13 cellular contexts compared by ENCODE assay signal in genomic region chr2:46276652-46277051, GRCh38. TPM values are rescaled to one million over a fixed set of nuclear protein-coding genes. Genes with fewer than 3 reads are reported as not detected.
DNase-seq lines count a peak whose midpoint lies in the region; FAIRE-seq and TF ChIP-seq lines count a peak whose summit lies in the region.
"Had no signal": no experiment of that assay in that cellular context is flagged by ENCODE, and none has a peak within 500 bp of the region (broad histone marks: within the 10 kb centered on the region; RNA-seq: fewer than 3 reads in every experiment).

No MANE protein-coding gene starts in this region.

- H3K9ac ChIP-seq in keratinocyte (ENCODE audit: control insufficient read depth, extremely low read depth, insufficient read depth, low read length), result no peak overlapping the region

- H3K36me3 Mint-ChIP-seq in MCF 10A (ENCODE audit: insufficient read depth, unreplicated experiment), result peaks cover 4% of the 10 kb centered on the region

- CTCF ChIA-PET in MCF 10A (lab: Yijun Ruan, JAX), result interaction anchor here (0.7 to 1.0 kb wide), 4 partner anchors 105 to 264 kb away, joined by 3 read pairs; no protein-coding TSS in a partner anchor

- no peak overlapping the region for H2AFZ ChIP-seq in keratinocyte (ENCODE audit: control insufficient read depth, low read length)

- H4K20me1 ChIP-seq in keratinocyte (ENCODE audit: control insufficient read depth, extremely low read depth, insufficient read depth, low read length), result no peaks in the 10 kb centered on the region

- dilution Hi-C loops in keratinocyte (cut with MboI; ENCODE audit: extremely low pct_ligation_motif_present, low sequenced_read_pairs), result no loop called here

- H3K9me3 ChIP-seq in breast epithelium (no peaks in the 10 kb centered on the region), keratinocyte (ENCODE audit: control insufficient read depth, low read depth, low read length) (no peaks in the 10 kb centered on the region), vagina (no peaks in the 10 kb centered on the region)

- H3K27me3 Mint-ChIP-seq in MCF 10A (ENCODE audit: insufficient read depth, unreplicated experiment), result no peaks in the 10 kb centered on the region

- H3K36me3 ChIP-seq in breast epithelium, result no peaks in the 10 kb centered on the region
- H3K36me3 ChIP-seq in keratinocyte (ENCODE audit: control insufficient read depth in 2 of 2, extremely low read depth in 1 of 2, insufficient read depth in 2 of 2, low read length in 2 of 2), result no peaks in the 10 kb centered on the region
- H3K36me3 ChIP-seq in vagina, result no peaks in the 10 kb centered on the region

- intact Hi-C loops in MCF 10A (cut with micrococcal nuclease) (no loop called here), breast epithelium (cut with DNase I; ENCODE audit: low total_unique reads) (no loop called here), vagina (cut with DNase I) (no loop called here)

- no peaks in the 10 kb centered on the region for H3K79me2 ChIP-seq in keratinocyte (ENCODE audit: control insufficient read depth, insufficient read depth, low read length)

- POLR2A ChIA-PET in MCF 10A (lab: Yijun Ruan, JAX), result interaction anchor here (0.6 kb wide), 1 partner anchor 217 kb away, joined by 3 read pairs; no protein-coding TSS in a partner anchor

- TF ChIP-seq POLR2A in breast epithelium (IDR thresholded peaks at IDR 0.05), result no peak
- TF ChIP-seq POLR2A in vagina (IDR thresholded peaks at IDR 0.05), result no peak

- no TSS peak for BruUV-seq in MCF 10A (replicated peaks; lab: Mats Ljungman, UMichigan)

- H3K4me3 Mint-ChIP-seq in MCF 10A (ENCODE audit: unreplicated experiment), result no peak overlapping the region
- H3K4me3 Mint-ChIP-seq: activated T-helper 1 cell treated with anti-CD3 and anti-CD28 coated beads, Interleukin-12 subunit alpha, Interleukin-12 subunit beta, Interleukin-2, Interleukin-4 antibody, amounts not matched to agents 30 ng/mL and 10 ng/mL and 1 ng/mL, durations not matched to agents 14 hours and 24 hours and 36 hours; CD4-positive, alpha-beta memory T cell had no signal

- H3K27ac Mint-ChIP-seq in MCF 10A (ENCODE audit: low read depth, unreplicated experiment), result no peak overlapping the region
- H3K27ac Mint-ChIP-seq: activated T-helper 1 cell treated with anti-CD3 and anti-CD28 coated beads, Interleukin-12 subunit alpha, Interleukin-12 subunit beta, Interleukin-2, Interleukin-4 antibody, amounts not matched to agents 30 ng/mL and 10 ng/mL and 1 ng/mL, durations not matched to agents 14 hours and 24 hours and 36 hours; CD4-positive, alpha-beta memory T cell had no signal

- H3K9me3 Mint-ChIP-seq in MCF 10A (ENCODE audit: unreplicated experiment), result no peaks in the 10 kb centered on the region
- H3K9me3 Mint-ChIP-seq: activated T-helper 1 cell treated with anti-CD3 and anti-CD28 coated beads, Interleukin-12 subunit alpha, Interleukin-12 subunit beta, Interleukin-2, Interleukin-4 antibody, amounts not matched to agents 30 ng/mL and 10 ng/mL and 1 ng/mL, durations not matched to agents 14 hours and 24 hours and 36 hours; CD4-positive, alpha-beta memory T cell had no signal

- H3K4me3 ChIP-seq in breast epithelium (no peak overlapping the region), keratinocyte (ENCODE audit: control insufficient read depth in 2 of 3, extremely low read depth in 1 of 3, insufficient read depth in 2 of 3, low read depth in 1 of 3, low read length in 3 of 3) (no peak overlapping the region), vagina (no peak overlapping the region)

- H3K4me1 Mint-ChIP-seq in MCF 10A (ENCODE audit: insufficient read depth, unreplicated experiment), result peaks cover 8% of the 10 kb centered on the region
- H3K4me1 Mint-ChIP-seq: CD4-positive, alpha-beta memory T cell had no signal

- H3K4me1 ChIP-seq in breast epithelium, result no peaks in the 10 kb centered on the region
- peaks cover 9% of the 10 kb centered on the region for H3K4me1 ChIP-seq in keratinocyte (ENCODE audit: control insufficient read depth, extremely low read depth, insufficient read depth, low read length)
- peaks cover 9% of the 10 kb centered on the region for H3K4me1 ChIP-seq in vagina

- H3K27me3 ChIP-seq in breast epithelium (no peaks in the 10 kb centered on the region), keratinocyte (ENCODE audit: control insufficient read depth, extremely low read depth, insufficient read depth, low read length) (no peaks in the 10 kb centered on the region), vagina (no peaks in the 10 kb centered on the region)

- no peak for TF ChIP-seq CTCF in MCF 10A (IDR thresholded peaks at IDR 0.05; ENCODE audit: unreplicated experiment)
- no peak for TF ChIP-seq CTCF in breast epithelium (IDR thresholded peaks at IDR 0.05)
- peak; percentile 1 to 26 (median 20) for TF ChIP-seq CTCF in keratinocyte (optimal IDR thresholded peaks at IDR 0.05 in 1 of 3, IDR thresholded peaks at IDR 0.05 in 1 of 3, conservative IDR thresholded peaks at IDR 0.05 in 1 of 3; ENCODE audit: extremely low read depth in 1 of 3, insufficient read depth in 2 of 3, low read length in 3 of 3)
- TF ChIP-seq CTCF in vagina (IDR thresholded peaks at IDR 0.05), result no peak

- DNase-seq in MCF 10A (ENCODE audit: unreplicated experiment) (peak; percentile 7), breast epithelium (ENCODE audit: low spot score in 2 of 2) (no peak), amniotic epithelial cell (ENCODE audit: low read depth) (peak; percentile 78), keratinocyte (ENCODE audit: low read depth, low spot score) (no peak), vagina (ENCODE audit: extremely low spot score in 2 of 2) (no peak), NCI-H187 treated with DMSO at 0.1 percent for 48 hours (lab: John Stamatoyannopoulos, UW) (no peak), RCC 7860 (ENCODE audit: low spot score) (no peak), G401 (ENCODE audit: low spot score) (no peak)
- DNase-seq: effector memory CD4-positive, alpha-beta T cell; mesenchymal stem cell; stimulated activated CD4-positive, alpha-beta T cell treated with anti-CD3 and anti-CD28 coated beads, Interleukin-2, amount 100 ng/mL, for 48 hours had no signal

- in situ Hi-C loops in G401 (cut with HindIII; ENCODE audit: low sequenced_read_pairs), result no loop called here

- H3K27ac ChIP-seq in breast epithelium (no peak overlapping the region), keratinocyte (ENCODE audit: control insufficient read depth, insufficient read depth, low read length) (no peak overlapping the region), vagina (peak overlapping the region; percentile 51)

- no peak overlapping the region for H3K4me2 ChIP-seq in keratinocyte (ENCODE audit: control insufficient read depth, extremely low read depth, insufficient read depth, low read depth, low read length)

- FAIRE-seq in keratinocyte (lab: Jason Lieb, UNC), result no peak
- FAIRE-seq in RCC 7860 (lab: Jason Lieb, UNC), result no peak

- no peaks in the 10 kb centered on the region for H3K9me1 ChIP-seq in keratinocyte (ENCODE audit: control insufficient read depth, extremely low read depth, insufficient read depth, low read length)

RNA-seq across cellular contexts. Expression of gene EPAS1, which starts 20.6 kb away (rescaled TPM):
- total RNA-seq in MCF 10A (2022), result 146 and 200 TPM in 2 replicates
- 100 to 1,000 TPM in 2 of 3 donors, 10 to 100 TPM in 1; 92.5 to 274 (median 229) TPM for total RNA-seq in breast epithelium
- 91.0 to 153 TPM (median 96.7 TPM) in 3 replicates for polyA plus RNA-seq in keratinocyte
- 38.1 TPM for polyA plus RNA-seq in keratinocyte (2011; ENCODE audit: low read depth)
- polyA plus RNA-seq in keratinocyte (2011; cell fraction: cytosol; rRNA removed), result 102 and 135 TPM in 2 replicates
- 154 and 178 TPM in 2 replicates for polyA plus RNA-seq in keratinocyte (2011; cell fraction: nucleus; rRNA removed)
- polyA plus RNA-seq in keratinocyte (2012; ENCODE audit: low replicate concordance), result 76.1 and 76.9 TPM in 2 replicates
- polyA minus RNA-seq in keratinocyte, result 99.9 to 166 TPM (median 147 TPM) in 3 replicates
- 168 TPM for polyA minus RNA-seq in keratinocyte (2011; cell fraction: cytosol; rRNA and poly(A)+ RNA removed)
- polyA minus RNA-seq in keratinocyte (2011; cell fraction: nucleus; rRNA and poly(A)+ RNA removed), result 123 and 210 TPM in 2 replicates
- total RNA-seq in vagina, result 222 TPM
- 0.03 TPM in 1 of 2 replicates, not detected in the other for total RNA-seq in G401 (2014; rRNA removed; shearing (Covaris generic))

Comparison
In these comparisons a context has a peak if more than half of its experiments do, and no peak if none do; other contexts are left out.
1. DNase-seq: peak in MCF 10A (single experiment) and amniotic epithelial cell (single experiment); none in breast epithelium (0 of 2), keratinocyte (single experiment), vagina (0 of 2), NCI-H187 treated with DMSO at 0.1 percent for 48 hours (single experiment), RCC 7860 (single experiment) and G401 (single experiment).
2. CTCF ChIP-seq: peak in keratinocyte (3 of 3); none in MCF 10A (single experiment), breast epithelium (0 of 3) and vagina (0 of 3).
3. RNA of gene EPAS1, which starts 20.6 kb away (total RNA-seq): 92.5 to 274 TPM in breast epithelium, 222 TPM in vagina (single experiment) and 146 to 200 TPM in MCF 10A; 0.03 TPM in G401; every median in the first group is over 10 times any median in the second.